16 cellular contexts compared by ENCODE assay signal in genomic region chr5:145473032-145473642, GRCh38.
"Had no signal": no experiment of that assay in that cellular context is flagged by ENCODE, and none has a peak within 500 bp of the region (broad histone marks: within the 10 kb centered on the region; RNA-seq: fewer than 3 reads in every experiment).

No MANE protein-coding gene starts in this region.

- DNase-seq: activated CD4-positive, alpha-beta memory T cell treated with anti-CD3 and anti-CD28 coated beads for 36 hours; activated CD4-positive, alpha-beta T cell treated with anti-CD3 and anti-CD28 coated beads for 1 hour; activated effector memory CD4-positive, alpha-beta T cell treated with anti-CD3 and anti-CD28 coated beads, Interleukin-2, amount 50 U/mL, for 16 hours; activated T-cell treated with anti-CD3 and anti-CD28 coated beads, Interleukin-2, amount 50 U/mL, for 4 hours; amygdala; dorsolateral prefrontal cortex; foreskin keratinocyte; stimulated activated CD4-positive, alpha-beta T cell treated with anti-CD3 and anti-CD28 coated beads, Interleukin-4, amount 100 ng/mL, for 4 hours; stimulated activated naive CD8-positive, alpha-beta T cell treated with anti-CD3 and anti-CD28 coated beads, Interleukin-15, amount 100 ng/mL, for 72 hours; T-helper 17 cell; testis had no signal

- H3K4me1 ChIP-seq: foreskin keratinocyte, testis had no signal

- H3K27me3 ChIP-seq: dorsolateral prefrontal cortex, esophagus muscularis mucosa, foreskin keratinocyte, testis had no signal

- H3K4me1 Mint-ChIP-seq: memory B cell; stimulated activated naive CD8-positive, alpha-beta T cell treated with anti-CD3 and anti-CD28 coated beads, Interleukin-15, amount 100 ng/mL, for 72 hours; T-helper 17 cell had no signal

- H3K27ac Mint-ChIP-seq: activated CD4-positive, alpha-beta memory T cell treated with anti-CD3 and anti-CD28 coated beads for 36 hours; activated naive CD4-positive, alpha-beta T cell treated with anti-CD3 and anti-CD28 coated beads, Interleukin-2, amount 50 U/mL, for 72 hours; brain; memory B cell; stimulated activated naive CD8-positive, alpha-beta T cell treated with anti-CD3 and anti-CD28 coated beads, Interleukin-15, amount 100 ng/mL, for 72 hours; T-helper 17 cell had no signal

- H3K27me3 Mint-ChIP-seq: activated CD4-positive, alpha-beta memory T cell treated with anti-CD3 and anti-CD28 coated beads for 36 hours; brain; memory B cell; stimulated activated naive CD8-positive, alpha-beta T cell treated with anti-CD3 and anti-CD28 coated beads, Interleukin-15, amount 100 ng/mL, for 72 hours; T-helper 17 cell had no signal

- H3K4me3 ChIP-seq: dorsolateral prefrontal cortex, esophagus muscularis mucosa, skin epidermis, testis had no signal

- H3K27ac ChIP-seq: dorsolateral prefrontal cortex, esophagus muscularis mucosa, foreskin keratinocyte, skin epidermis, testis had no signal

- H3K9me3 ChIP-seq: esophagus muscularis mucosa, testis had no signal

- H3K36me3 Mint-ChIP-seq: activated CD4-positive, alpha-beta memory T cell treated with anti-CD3 and anti-CD28 coated beads for 36 hours; activated naive CD4-positive, alpha-beta T cell treated with anti-CD3 and anti-CD28 coated beads, Interleukin-2, amount 50 U/mL, for 72 hours; brain; memory B cell had no signal

- H3K4me3 Mint-ChIP-seq: activated CD4-positive, alpha-beta memory T cell treated with anti-CD3 and anti-CD28 coated beads for 36 hours; activated T-cell treated with anti-CD3 and anti-CD28 coated beads, Interleukin-2, amount 50 U/mL, for 4 hours; brain; memory B cell; stimulated activated naive CD8-positive, alpha-beta T cell treated with anti-CD3 and anti-CD28 coated beads, Interleukin-15, amount 100 ng/mL, for 72 hours; T-helper 17 cell had no signal

- H3K36me3 ChIP-seq: esophagus muscularis mucosa had no signal

- H3K9me3 Mint-ChIP-seq: activated T-cell treated with anti-CD3 and anti-CD28 coated beads, Interleukin-2, amount 50 U/mL, for 4 hours; brain; memory B cell had no signal
